Comparison of ENCODE assay signal across 1 cellular context in the genomic region with DNA sequence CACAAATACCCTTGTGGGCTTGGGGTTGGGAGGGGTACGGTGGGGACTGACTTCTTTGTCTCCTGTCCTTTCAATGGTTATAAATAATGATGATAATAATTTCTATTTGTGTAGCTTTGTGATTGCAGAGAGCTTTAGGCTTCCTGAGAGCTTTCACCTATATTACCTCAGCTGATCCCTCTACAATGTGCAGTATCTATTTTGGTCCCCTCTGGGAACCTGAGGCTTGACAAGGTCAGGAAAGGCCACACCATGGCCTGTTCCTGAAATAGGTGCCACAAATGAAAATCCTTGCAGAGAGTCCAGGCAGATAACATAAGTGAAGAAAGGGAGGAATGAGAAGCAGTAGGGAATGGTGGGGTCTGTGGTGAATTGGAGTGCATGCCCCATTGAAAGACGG. TPM values are rescaled to one million over a fixed set of nuclear protein-coding genes. Genes with fewer than 3 reads are reported as not detected.
"Had no signal": no experiment of that assay in that cellular context is flagged by ENCODE, and none has a peak within 500 bp of the region (broad histone marks: within the 10 kb centered on the region; RNA-seq: fewer than 3 reads in every experiment).

No MANE protein-coding gene starts in this region.

RNA-seq across cellular contexts. Expression of a gene that starts 45.6 kb away (rescaled TPM):
- total RNA-seq: activated CD4-positive, alpha-beta memory T cell treated with anti-CD3 and anti-CD28 coated beads, Interleukin-2, amount 10 ng/mL, durations not matched to agents 7 days and 5 days had no signal
